Comparison of ENCODE assay signal across 1 cellular context in genomic region chr1:15420853-15421465, GRCh38.
TF ChIP-seq lines count a peak whose summit lies in the region.

No MANE protein-coding gene starts in this region.

TF ChIP-seq in HepG2, 621 proteins besides CTCF, POLR2A, EP300 and RAD21 (continued from another document):
- peak; percentile 22; the same call in 1 of the 2 replicates for TF ChIP-seq ZNF644 (CRISPR knock-in tag; IDR thresholded peaks at IDR 0.05; ENCODE audit: low read depth)
- peak; percentile 60 for TF ChIP-seq PITX1 (CRISPR knock-in tag; IDR thresholded peaks at IDR 0.05)
- TF ChIP-seq HDAC6 (IDR thresholded peaks at IDR 0.05; ENCODE audit: low read depth, low read length) = no peak
- TF ChIP-seq MTERF4 (CRISPR knock-in tag; IDR thresholded peaks at IDR 0.05) = no peak
- TF ChIP-seq PAXIP1 (CRISPR knock-in tag; conservative IDR thresholded peaks at IDR 0.05) = peak; percentile 30; the same call in 1 of the 2 replicates
- TF ChIP-seq FOXA3 (CRISPR knock-in tag; IDR thresholded peaks at IDR 0.05) = 0 out of 2 replicates have a peak, but pooled peaks have one; percentile 14
- TF ChIP-seq SOX13 (IDR thresholded peaks at IDR 0.05) = no peak
- TF ChIP-seq SOX13 (CRISPR knock-in tag; conservative IDR thresholded peaks at IDR 0.05 in 1 of 2, IDR thresholded peaks at IDR 0.05 in 1 of 2) = peak in 1 of 2 experiments; percentile 27; a peak in 1 of 4 replicates
- TF ChIP-seq ATF3 (CRISPR knock-in tag; IDR thresholded peaks at IDR 0.05) = peak; percentile 5; the same call in 1 of the 2 replicates
- TF ChIP-seq FOSL2 (CRISPR knock-in tag; IDR thresholded peaks at IDR 0.05) = peak; percentile 50
- TF ChIP-seq RBFOX2 (IDR thresholded peaks at IDR 0.05; ENCODE audit: low read depth, low read length) = no peak
- TF ChIP-seq IRX3 (CRISPR knock-in tag; IDR thresholded peaks at IDR 0.05; ENCODE audit: borderline replicate concordance, low read depth) = no peak
- peak; percentile 17; the same call in 1 of the 2 replicates for TF ChIP-seq ZNF770 (CRISPR knock-in tag; IDR thresholded peaks at IDR 0.05)
- TF ChIP-seq UBTF (CRISPR knock-in tag; IDR thresholded peaks at IDR 0.05) = peak; percentile 24; the same call in 1 of the 2 replicates
- peak; percentile 67 for TF ChIP-seq CEBPG (CRISPR knock-in tag; IDR thresholded peaks at IDR 0.05)
- no peak for TF ChIP-seq ZNF775 (CRISPR knock-in tag; IDR thresholded peaks at IDR 0.05; ENCODE audit: borderline replicate concordance)
- TF ChIP-seq TEAD3 (CRISPR knock-in tag; optimal IDR thresholded peaks at IDR 0.05; ENCODE audit: borderline replicate concordance) = peak; percentile 44
- TF ChIP-seq NFYB (CRISPR knock-in tag; IDR thresholded peaks at IDR 0.05) = no peak
- TF ChIP-seq PHB2 (IDR thresholded peaks at IDR 0.05; ENCODE audit: partially characterized antibody) = no peak
- TF ChIP-seq ZNF18 (CRISPR knock-in tag; IDR thresholded peaks at IDR 0.05; ENCODE audit: insufficient replicate concordance) = no peak
